Comparison of ENCODE assay signal across 17 cellular contexts in the genomic region with DNA sequence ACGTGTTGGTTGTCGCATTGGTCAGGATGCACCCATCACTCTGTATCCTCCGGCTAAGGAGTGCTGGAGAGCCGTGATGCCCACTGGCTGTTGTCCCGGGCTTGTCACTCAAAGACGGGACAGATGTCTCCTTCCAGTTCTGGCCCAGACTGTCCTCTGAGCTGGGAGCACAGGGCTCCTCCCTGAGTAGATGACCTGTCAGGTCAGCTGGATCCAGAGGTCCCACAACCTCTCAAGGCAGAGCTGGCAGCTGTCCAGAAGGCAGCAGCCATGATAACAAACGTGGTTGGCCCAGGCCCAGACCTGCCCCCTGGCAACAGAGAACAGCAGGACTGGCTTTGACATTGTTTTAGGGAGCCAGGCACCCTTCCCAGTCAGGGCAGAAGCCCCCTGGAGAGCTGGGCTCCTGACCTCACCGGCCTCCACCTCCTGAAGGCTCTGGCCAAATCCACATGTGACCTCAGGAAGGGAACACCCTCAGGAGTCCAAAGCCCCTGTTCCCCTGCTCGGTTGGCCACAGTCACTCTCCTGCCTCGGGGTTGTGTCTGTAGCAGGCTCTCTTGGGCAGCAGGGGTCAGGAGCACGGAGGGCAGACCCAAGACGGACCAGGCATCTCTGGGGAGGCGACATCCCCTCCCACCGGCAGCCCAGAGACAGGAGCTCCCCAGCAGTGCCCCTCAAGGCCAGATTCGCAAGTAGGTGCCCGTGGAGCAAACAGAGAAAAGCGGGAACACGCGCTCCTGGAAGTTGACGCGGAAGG. TPM values are rescaled to one million over a fixed set of nuclear protein-coding genes. Genes with fewer than 3 reads are reported as not detected.
"Had no signal": no experiment of that assay in that cellular context is flagged by ENCODE, and none has a peak within 500 bp of the region (broad histone marks: within the 10 kb centered on the region; RNA-seq: fewer than 3 reads in every experiment).

No MANE protein-coding gene starts in this region.

- H2AFZ ChIP-seq: hepatocyte had no signal

- H3K27me3 Mint-ChIP-seq: activated CD8-positive, alpha-beta memory T cell treated with anti-CD3 and anti-CD28 coated beads, Interleukin-2, amount 10 ng/mL, durations not matched to agents 7 days and 5 days had no signal

- H3K36me3 Mint-ChIP-seq: natural killer cell had no signal

- H3K4me3 Mint-ChIP-seq: activated CD8-positive, alpha-beta memory T cell treated with anti-CD3 and anti-CD28 coated beads, Interleukin-2, amount 10 ng/mL, durations not matched to agents 7 days and 5 days; activated naive CD4-positive, alpha-beta T cell treated with anti-CD3 and anti-CD28 coated beads, Interleukin-2, amount 10 ng/mL, durations not matched to agents 7 days and 5 days; natural killer cell had no signal

- H3K4me3 ChIP-seq: dorsolateral prefrontal cortex, hepatocyte, skin epidermis had no signal

- ATAC-seq: activated CD8-positive, alpha-beta memory T cell treated with anti-CD3 and anti-CD28 coated beads, Interleukin-2, amount 10 ng/mL, durations not matched to agents 7 days and 5 days; natural killer cell; stimulated activated naive CD8-positive, alpha-beta T cell treated with anti-CD3 and anti-CD28 coated beads, Interleukin-15, Interleukin-2, amounts not matched to agents 100 U/mL and 50 U/mL, for 24 hours had no signal

- DNase-seq: activated CD4-positive, alpha-beta T cell treated with anti-CD3 and anti-CD28 coated beads, Interleukin-2, amount 50 U/mL, for 48 hours; activated CD8-positive, alpha-beta memory T cell treated with anti-CD3 and anti-CD28 coated beads, Interleukin-2, amount 10 ng/mL, durations not matched to agents 7 days and 5 days; activated naive CD4-positive, alpha-beta T cell treated with anti-CD3 and anti-CD28 coated beads, Interleukin-2, amount 10 ng/mL, durations not matched to agents 7 days and 5 days; activated T-cell treated with anti-CD3 and anti-CD28 coated beads, Interleukin-2, amount 50 U/mL, for 1 hour; dorsolateral prefrontal cortex; erythroblast; islet precursor cell; mesendoderm; natural killer cell; stimulated activated naive CD8-positive, alpha-beta T cell treated with anti-CD3 and anti-CD28 coated beads, Interleukin-15, Interleukin-2, amounts not matched to agents 100 U/mL and 50 U/mL, for 24 hours; T-helper 1 cell; T1000; trophoblast cell had no signal

- H3K4me2 ChIP-seq: hepatocyte had no signal

- H3K27ac Mint-ChIP-seq: activated CD8-positive, alpha-beta memory T cell treated with anti-CD3 and anti-CD28 coated beads, Interleukin-2, amount 10 ng/mL, durations not matched to agents 7 days and 5 days; activated naive CD4-positive, alpha-beta T cell treated with anti-CD3 and anti-CD28 coated beads, Interleukin-2, amount 10 ng/mL, durations not matched to agents 7 days and 5 days; activated T-helper 2 cell treated with anti-CD3 and anti-CD28 coated beads, Interferon-gamma antibody, Interleukin-2, Interleukin-4, amounts not matched to agents 10 μg/mL and 5 μg/mL and 100 μg/mL, durations not matched to agents 14 hours and 24 hours and 36 hours had no signal

- H3K79me2 ChIP-seq: hepatocyte had no signal

- H3K9me3 Mint-ChIP-seq: activated naive CD4-positive, alpha-beta T cell treated with anti-CD3 and anti-CD28 coated beads, Interleukin-2, amount 10 ng/mL, durations not matched to agents 7 days and 5 days; activated T-helper 2 cell treated with anti-CD3 and anti-CD28 coated beads, Interferon-gamma antibody, Interleukin-2, Interleukin-4, amounts not matched to agents 10 μg/mL and 5 μg/mL and 100 μg/mL, durations not matched to agents 14 hours and 24 hours and 36 hours; natural killer cell had no signal

- H3K27me3 ChIP-seq: dorsolateral prefrontal cortex, hepatocyte had no signal

- H3K27ac ChIP-seq: hepatocyte had no signal

RNA-seq across cellular contexts. Expression of a gene that starts 10.3 kb away (rescaled TPM):
- total RNA-seq: hepatocyte had no signal

RNA-seq across cellular contexts. Expression of a gene that starts 47.3 kb away (rescaled TPM):
- total RNA-seq: activated CD8-positive, alpha-beta memory T cell treated with anti-CD3 and anti-CD28 coated beads, Interleukin-2, amount 10 ng/mL, durations not matched to agents 7 days and 5 days; activated T-helper 2 cell treated with anti-CD3 and anti-CD28 coated beads, Interferon-gamma antibody, Interleukin-2, Interleukin-4, amounts not matched to agents 10 μg/mL and 5 μg/mL and 100 μg/mL, durations not matched to agents 14 hours and 24 hours and 36 hours; hepatocyte; left lobe of liver; natural killer cell had no signal
- polyA plus RNA-seq: hepatocyte had no signal
